8 cellular contexts compared by ENCODE assay signal in genomic region chr9:136685792-136686533, GRCh38. TPM values are rescaled to one million over a fixed set of nuclear protein-coding genes. Genes with fewer than 3 reads are reported as not detected.
DNase-seq lines count a peak whose midpoint lies in the region; ATAC-seq and TF ChIP-seq lines count a peak whose summit lies in the region.

No MANE protein-coding gene starts in this region.

- peaks cover 3% of the 10 kb centered on the region for H3K4me1 Mint-ChIP-seq in activated naive CD4-positive, alpha-beta T cell treated with anti-CD3 and anti-CD28 coated beads for 36 hours (ENCODE audit: low read depth)
- H3K4me1 Mint-ChIP-seq in type B pancreatic cell (ENCODE audit: unreplicated experiment), result no peaks in the 10 kb centered on the region

- peak overlapping the region; percentile 74 for H3K4me3 Mint-ChIP-seq in activated naive CD4-positive, alpha-beta T cell treated with anti-CD3 and anti-CD28 coated beads for 36 hours
- peak overlapping the region; percentile 86 for H3K4me3 Mint-ChIP-seq in type B pancreatic cell

- H3K9me3 Mint-ChIP-seq in activated naive CD4-positive, alpha-beta T cell treated with anti-CD3 and anti-CD28 coated beads for 36 hours, result no peaks in the 10 kb centered on the region
- no peaks in the 10 kb centered on the region for H3K9me3 Mint-ChIP-seq in activated naive CD4-positive, alpha-beta T cell treated with anti-CD3 and anti-CD28 coated beads, Interleukin-2, amount 50 U/mL, for 72 hours
- H3K9me3 Mint-ChIP-seq in type B pancreatic cell, result no peaks in the 10 kb centered on the region

- no peak for ATAC-seq in activated naive CD4-positive, alpha-beta T cell treated with anti-CD3 and anti-CD28 coated beads, Interleukin-2, amount 50 U/mL, for 72 hours
- ATAC-seq in left lobe of liver, result peak; percentile 3
- ATAC-seq in GM21381 (IDR thresholded peaks at IDR 0.05; ENCODE audit: unreplicated experiment), result no peak

- DNase-seq in activated naive CD4-positive, alpha-beta T cell treated with anti-CD3 and anti-CD28 coated beads for 36 hours, result no peak
- no peak for DNase-seq in activated naive CD4-positive, alpha-beta T cell treated with anti-CD3 and anti-CD28 coated beads, Interleukin-2, amount 50 U/mL, for 72 hours (ENCODE audit: low spot score in 2 of 2)
- DNase-seq in astrocyte of the cerebellum (ENCODE audit: low read depth) (no peak), left lobe of liver (ENCODE audit: low spot score) (no peak), type B pancreatic cell (ENCODE audit: extremely low spot score, unreplicated experiment) (no peak), GM13976 (ENCODE audit: low spot score) (no peak), NCI-H748 treated with DMSO at 0.1 percent for 48 hours (lab: John Stamatoyannopoulos, UW) (no peak)

- no peaks in the 10 kb centered on the region for H3K27me3 Mint-ChIP-seq in activated naive CD4-positive, alpha-beta T cell treated with anti-CD3 and anti-CD28 coated beads for 36 hours (ENCODE audit: low read depth)
- no peaks in the 10 kb centered on the region for H3K27me3 Mint-ChIP-seq in type B pancreatic cell

- H3K36me3 Mint-ChIP-seq in activated naive CD4-positive, alpha-beta T cell treated with anti-CD3 and anti-CD28 coated beads for 36 hours (ENCODE audit: low read depth), result no peaks in the 10 kb centered on the region
- H3K36me3 Mint-ChIP-seq in activated naive CD4-positive, alpha-beta T cell treated with anti-CD3 and anti-CD28 coated beads, Interleukin-2, amount 50 U/mL, for 72 hours, result no peaks in the 10 kb centered on the region
- no peaks in the 10 kb centered on the region for H3K36me3 Mint-ChIP-seq in type B pancreatic cell

- CTCF ChIA-PET in activated naive CD4-positive, alpha-beta T cell treated with anti-CD3 and anti-CD28 coated beads for 36 hours (lab: Charles Lee), result interaction anchor here (0.6 to 1.1 kb wide), 2 partner anchors 14 to 840 kb away, joined by 3 to 4 read pairs; no protein-coding TSS in a partner anchor

- TF ChIP-seq CTCF in astrocyte of the cerebellum (IDR thresholded peaks at IDR 0.05; ENCODE audit: low read depth, low read length, missing control alignments) (no peak), type B pancreatic cell (conservative IDR thresholded peaks at IDR 0.05) (no peak), GM13976 (IDR thresholded peaks at IDR 0.05; ENCODE audit: borderline replicate concordance, control extremely low read depth, extremely low read depth, insufficient read depth, missing control alignments) (no peak)

- H3K4me3 ChIP-seq in astrocyte of the cerebellum (ENCODE audit: low read depth, low read length), result peak overlapping the region; percentile 66

- in situ Hi-C loops in astrocyte of the cerebellum (cut with HindIII; ENCODE audit: low sequenced_read_pairs) (no loop called here), GM13976 (cut with MboI; ENCODE audit: low sequenced_read_pairs, unreplicated experiment) (no loop called here)

- no peak overlapping the region for H3K27ac Mint-ChIP-seq in activated naive CD4-positive, alpha-beta T cell treated with anti-CD3 and anti-CD28 coated beads for 36 hours
- H3K27ac Mint-ChIP-seq in activated naive CD4-positive, alpha-beta T cell treated with anti-CD3 and anti-CD28 coated beads, Interleukin-2, amount 50 U/mL, for 72 hours, result peak overlapping the region in 1 of 2 donors; percentile 60
- H3K27ac Mint-ChIP-seq in type B pancreatic cell, result peak overlapping the region; percentile 56

- intact Hi-C loops in activated naive CD4-positive, alpha-beta T cell treated with anti-CD3 and anti-CD28 coated beads for 36 hours (cut with micrococcal nuclease), result loop anchor here (2.0 kb wide), 1 partner anchor 43 kb away; no protein-coding TSS in a partner anchor

RNA-seq across cellular contexts. Expression of gene AGPAT2, which starts 1.3 kb away (rescaled TPM):
- 1 to 10 TPM; 8.7 to 9.4 TPM for total RNA-seq in activated naive CD4-positive, alpha-beta T cell treated with anti-CD3 and anti-CD28 coated beads for 36 hours
- 10 to 100 TPM in 1 of 2 donors, 1 to 10 TPM in 1; 7.4 to 18.9 TPM for total RNA-seq in activated naive CD4-positive, alpha-beta T cell treated with anti-CD3 and anti-CD28 coated beads, Interleukin-2, amount 50 U/mL, for 72 hours
- total RNA-seq in left lobe of liver (213 TPM), type B pancreatic cell (ENCODE audit: low replicate concordance) (47.8 and 75.3 TPM in 2 replicates)

RNA-seq across cellular contexts. Expression of gene EGFL7, which starts 23.2 kb away (rescaled TPM):
- total RNA-seq in activated naive CD4-positive, alpha-beta T cell treated with anti-CD3 and anti-CD28 coated beads for 36 hours, result under 1 TPM; 0.25 to 0.52 TPM
- 1 to 10 TPM in 1 of 2 donors, under 1 TPM in 1; 0.61 to 1.6 TPM for total RNA-seq in activated naive CD4-positive, alpha-beta T cell treated with anti-CD3 and anti-CD28 coated beads, Interleukin-2, amount 50 U/mL, for 72 hours
- total RNA-seq in left lobe of liver (42.3 TPM), type B pancreatic cell (ENCODE audit: low replicate concordance) (20.7 and 25.5 TPM in 2 replicates)

RNA-seq across cellular contexts. Expression of gene DIPK1B, which starts 26.4 kb away (rescaled TPM):
- total RNA-seq in activated naive CD4-positive, alpha-beta T cell treated with anti-CD3 and anti-CD28 coated beads for 36 hours, result under 1 TPM in 1 of 2 experiments, not detected in 1; 0.10 TPM
- total RNA-seq in activated naive CD4-positive, alpha-beta T cell treated with anti-CD3 and anti-CD28 coated beads, Interleukin-2, amount 50 U/mL, for 72 hours, result under 1 TPM in 1 of 2 donors, not detected in 1; 0.37 TPM
- 3.0 TPM for total RNA-seq in left lobe of liver
- total RNA-seq in type B pancreatic cell (ENCODE audit: low replicate concordance), result 40.8 and 48.7 TPM in 2 replicates

RNA-seq across cellular contexts. Expression of gene LCN10, which starts 56.8 kb away (rescaled TPM):
- 1 to 10 TPM in 1 of 2 experiments, under 1 TPM in 1; 0.83 to 1.0 TPM for total RNA-seq in activated naive CD4-positive, alpha-beta T cell treated with anti-CD3 and anti-CD28 coated beads for 36 hours
- total RNA-seq in activated naive CD4-positive, alpha-beta T cell treated with anti-CD3 and anti-CD28 coated beads, Interleukin-2, amount 50 U/mL, for 72 hours, result 1 to 10 TPM in 1 of 2 donors, under 1 TPM in 1; 0.89 to 1.6 TPM
- 0.15 TPM for total RNA-seq in left lobe of liver
- not detected in 2 replicates for total RNA-seq in type B pancreatic cell (ENCODE audit: low replicate concordance)

Comparison
In these comparisons a context has a peak if more than half of its experiments do, and no peak if none do; other contexts are left out.
1. RNA of gene DIPK1B, which starts 26.4 kb away (total RNA-seq): 40.8 to 48.7 TPM in type B pancreatic cell; 3.0 TPM in left lobe of liver (single experiment), 0.37 TPM in activated naive CD4-positive, alpha-beta T cell treated with anti-CD3 and anti-CD28 coated beads, Interleukin-2, amount 50 U/mL, for 72 hours and 0.10 TPM in activated naive CD4-positive, alpha-beta T cell treated with anti-CD3 and anti-CD28 coated beads for 36 hours; every median in the first group is over 10 times any median in the second.